Comparison of ENCODE assay signal across 2 cellular contexts in genomic region chr10:29960261-29960660, GRCh38.
TF ChIP-seq lines count a peak whose summit lies in the region.

No MANE protein-coding gene starts in this region.

TF ChIP-seq in liver, 16 proteins besides CTCF, POLR2A, EP300 and RAD21:
- TF ChIP-seq, protein P1, sequence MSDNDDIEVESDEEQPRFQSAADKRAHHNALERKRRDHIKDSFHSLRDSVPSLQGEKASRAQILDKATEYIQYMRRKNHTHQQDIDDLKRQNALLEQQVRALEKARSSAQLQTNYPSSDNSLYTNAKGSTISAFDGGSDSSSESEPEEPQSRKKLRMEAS (IDR thresholded peaks at IDR 0.05), result peak; percentile 21
- TF ChIP-seq FOXA1 (IDR thresholded peaks at IDR 0.05), result no peak

TF ChIP-seq in HepG2, 621 proteins besides CTCF, POLR2A, EP300 and RAD21:
- no peak for TF ChIP-seq MAFK (conservative IDR thresholded peaks at IDR 0.05 in 1 of 2, IDR thresholded peaks at IDR 0.05 in 1 of 2; ENCODE audit: low read length in 2 of 2)
- no peak for TF ChIP-seq NKX3-1 (CRISPR knock-in tag; IDR thresholded peaks at IDR 0.05)
- TF ChIP-seq MEIS1 (CRISPR knock-in tag; IDR thresholded peaks at IDR 0.05; ENCODE audit: borderline replicate concordance), result no peak
- no peak for TF ChIP-seq ZNF296 (CRISPR knock-in tag; conservative IDR thresholded peaks at IDR 0.05)
- TF ChIP-seq, protein P2, sequence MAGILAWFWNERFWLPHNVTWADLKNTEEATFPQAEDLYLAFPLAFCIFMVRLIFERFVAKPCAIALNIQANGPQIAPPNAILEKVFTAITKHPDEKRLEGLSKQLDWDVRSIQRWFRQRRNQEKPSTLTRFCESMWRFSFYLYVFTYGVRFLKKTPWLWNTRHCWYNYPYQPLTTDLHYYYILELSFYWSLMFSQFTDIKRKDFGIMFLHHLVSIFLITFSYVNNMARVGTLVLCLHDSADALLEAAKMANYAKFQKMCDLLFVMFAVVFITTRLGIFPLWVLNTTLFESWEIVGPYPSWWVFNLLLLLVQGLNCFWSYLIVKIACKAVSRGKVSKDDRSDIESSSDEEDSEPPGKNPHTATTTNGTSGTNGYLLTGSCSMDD (CRISPR knock-in tag; IDR thresholded peaks at IDR 0.05), result no peak
- TF ChIP-seq MLXIP (CRISPR knock-in tag; IDR thresholded peaks at IDR 0.05; ENCODE audit: borderline replicate concordance), result no peak
